Comparison of ENCODE assay signal across 18 cellular contexts in the genomic region with DNA sequence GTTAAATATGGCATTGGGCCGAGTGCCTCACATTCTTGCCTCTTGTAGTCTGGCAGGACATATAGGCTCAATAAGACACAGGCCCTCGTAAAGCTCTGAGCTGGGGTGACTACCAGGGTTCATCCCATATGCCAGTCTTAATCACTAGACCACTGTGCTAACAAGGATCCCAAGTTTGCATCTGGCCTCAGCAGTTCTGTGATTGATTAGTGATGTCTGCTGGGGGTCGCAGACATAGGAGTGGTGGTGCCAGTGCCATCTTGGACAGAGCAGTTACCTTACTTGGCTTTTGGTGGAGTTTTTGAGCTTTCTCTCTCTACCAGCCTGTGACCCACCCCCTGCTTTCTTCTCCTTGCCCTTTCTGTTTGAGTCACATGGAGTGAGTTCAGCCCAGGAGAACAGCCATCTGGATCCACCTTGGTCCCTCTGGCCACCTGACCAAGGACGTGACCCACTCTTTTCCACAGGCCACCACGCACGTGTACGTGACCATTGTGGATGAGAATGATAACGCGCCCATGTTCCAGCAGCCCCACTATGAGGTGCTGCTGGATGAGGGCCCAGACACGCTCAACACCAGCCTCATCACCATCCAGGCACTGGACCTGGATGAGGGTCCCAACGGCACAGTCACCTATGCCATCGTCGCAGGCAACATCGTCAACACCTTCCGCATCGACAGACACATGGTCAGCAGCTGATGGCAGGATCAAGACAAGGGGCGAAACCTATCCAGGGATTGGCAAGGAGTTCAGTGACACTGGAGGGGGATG. TPM values are rescaled to one million over a fixed set of nuclear protein-coding genes. Genes with fewer than 3 reads are reported as not detected.
DNase-seq lines count a peak whose midpoint lies in the region; ATAC-seq, FAIRE-seq and TF ChIP-seq lines count a peak whose summit lies in the region.
"Had no signal": no experiment of that assay in that cellular context is flagged by ENCODE, and none has a peak within 500 bp of the region (broad histone marks: within the 10 kb centered on the region; RNA-seq: fewer than 3 reads in every experiment).

No MANE protein-coding gene starts in this region.

- H3K27me3 ChIP-seq in Loucy (ENCODE audit: insufficient read depth, low read length, poor library complexity, severe bottlenecking): no peaks in the 10 kb centered on the region

- H2AFZ ChIP-seq in Loucy (ENCODE audit: low read length): no peak overlapping the region
- H2AFZ ChIP-seq: PC-9 had no signal

- intact Hi-C loops in kidney (cut with DNase I): no loop called here

- H3K9me3 ChIP-seq in Loucy (ENCODE audit: insufficient read depth, low read depth, low read length) (no peaks in the 10 kb centered on the region), kidney (ENCODE audit: control insufficient read depth in 1 of 2, low read length in 2 of 2) (no peaks in the 10 kb centered on the region)

- no peak overlapping the region for H3K4me3 Mint-ChIP-seq in stimulated activated naive CD8-positive, alpha-beta T cell treated with anti-CD3 and anti-CD28 coated beads, Interleukin-15, Interleukin-2, amounts not matched to agents 100 ng/mL and 50 ng/mL, for 24 hours

- FAIRE-seq in kidney (lab: Jason Lieb, UNC): no peak
- FAIRE-seq: GM18507 had no signal

- no peak for TF ChIP-seq CTCF in Loucy (conservative IDR thresholded peaks at IDR 0.05; ENCODE audit: low read length)
- no peak for TF ChIP-seq CTCF in kidney (IDR thresholded peaks at IDR 0.05; ENCODE audit: borderline replicate concordance, extremely low read depth, insufficient read depth)

- no peak overlapping the region for H3K27ac ChIP-seq in kidney (ENCODE audit: low read depth in 2 of 2, low read length in 2 of 2)
- H3K27ac ChIP-seq: PC-9, SK-N-MC had no signal

- H3K4me2 ChIP-seq in Loucy (ENCODE audit: low read depth, low read length, poor library complexity, severe bottlenecking): peak overlapping the region; percentile 73
- H3K4me2 ChIP-seq: PC-9 had no signal

- CTCF ChIA-PET in HEK293T (lab: Yijun Ruan, JAX): interaction anchor here (0.6 kb wide), 1 partner anchor 471 kb away, joined by 3 read pairs; no protein-coding TSS in a partner anchor

- no peak overlapping the region for H3K4me3 ChIP-seq in Loucy (ENCODE audit: low read length, poor library complexity, severe bottlenecking)
- H3K4me3 ChIP-seq in kidney (ENCODE audit: low read length in 2 of 2): no peak overlapping the region
- H3K4me3 ChIP-seq: PC-9, SK-N-MC had no signal

- no peaks in the 10 kb centered on the region for H3K27me3 Mint-ChIP-seq in stimulated activated naive CD8-positive, alpha-beta T cell treated with anti-CD3 and anti-CD28 coated beads, Interleukin-15, Interleukin-2, amounts not matched to agents 100 ng/mL and 50 ng/mL, for 24 hours

- H3K79me2 ChIP-seq in Loucy (ENCODE audit: insufficient read depth, low read length): no peaks in the 10 kb centered on the region; the same call in 1 of the 2 replicates

- ATAC-seq in stimulated activated naive CD8-positive, alpha-beta T cell treated with anti-CD3 and anti-CD28 coated beads, Interleukin-15, Interleukin-2, amounts not matched to agents 100 U/mL and 50 U/mL, for 24 hours: no peak
- no peak for ATAC-seq in HG02623 (IDR thresholded peaks at IDR 0.05; ENCODE audit: unreplicated experiment)

- H3K9ac ChIP-seq in Loucy (ENCODE audit: low read depth, low read length, poor library complexity, severe bottlenecking) (peak overlapping the region; percentile 75), kidney (ENCODE audit: low read length in 2 of 2) (no peak overlapping the region)

- DNase-seq in stimulated activated naive CD8-positive, alpha-beta T cell treated with anti-CD3 and anti-CD28 coated beads, Interleukin-15, Interleukin-2, amounts not matched to agents 100 U/mL and 50 U/mL, for 24 hours: no peak
- DNase-seq in kidney: peak; percentile 18
- no peak for DNase-seq in HEK293T (ENCODE audit: extremely low spot score)
- no peak for DNase-seq in amygdala (lab: John Stamatoyannopoulos, UW)
- DNase-seq: COR-L47, DMS53, NCI-H1048, NCI-H446, NCI-H748 treated with DMSO at 0.1 percent for 48 hours, PC-9 had no signal

- H3K27ac Mint-ChIP-seq in stimulated activated naive CD8-positive, alpha-beta T cell treated with anti-CD3 and anti-CD28 coated beads, Interleukin-15, Interleukin-2, amounts not matched to agents 100 ng/mL and 50 ng/mL, for 24 hours: peak overlapping the region; percentile 39

- no peaks in the 10 kb centered on the region for H4K20me1 ChIP-seq in Loucy (ENCODE audit: insufficient read depth, low read length, poor library complexity, severe bottlenecking)

- H3K9me2 ChIP-seq in Loucy (replicated peaks; ENCODE audit: low read depth, low read length): no peaks in the 10 kb centered on the region

- peaks cover 18% of the 10 kb centered on the region for H3F3A ChIP-seq in Loucy (ENCODE audit: low read depth)

- peaks cover 47% of the 10 kb centered on the region for H3K4me1 ChIP-seq in Loucy (ENCODE audit: insufficient read depth, low read length, poor library complexity, severe bottlenecking)
- H3K4me1 ChIP-seq in kidney (ENCODE audit: control insufficient read depth in 1 of 2, insufficient read depth in 1 of 2, low read depth in 1 of 2, low read length in 2 of 2): peaks cover 7 to 23% of the 10 kb centered on the region in 2 donors

- H3K36me3 ChIP-seq in Loucy (ENCODE audit: insufficient read depth, low read length) (no peaks in the 10 kb centered on the region), kidney (ENCODE audit: control insufficient read depth in 1 of 2, insufficient read depth in 2 of 2, low read length in 2 of 2) (no peaks in the 10 kb centered on the region)

- POLR2A ChIA-PET in HEK293T (lab: Yijun Ruan, JAX): no interaction called here

- no peaks in the 10 kb centered on the region for H3K9me3 Mint-ChIP-seq in stimulated activated naive CD8-positive, alpha-beta T cell treated with anti-CD3 and anti-CD28 coated beads, Interleukin-15, Interleukin-2, amounts not matched to agents 100 ng/mL and 50 ng/mL, for 24 hours

- H3K36me3 Mint-ChIP-seq in stimulated activated naive CD8-positive, alpha-beta T cell treated with anti-CD3 and anti-CD28 coated beads, Interleukin-15, Interleukin-2, amounts not matched to agents 100 ng/mL and 50 ng/mL, for 24 hours (ENCODE audit: low read depth): no peaks in the 10 kb centered on the region

- peaks cover 37% of the 10 kb centered on the region for H3K4me1 Mint-ChIP-seq in stimulated activated naive CD8-positive, alpha-beta T cell treated with anti-CD3 and anti-CD28 coated beads, Interleukin-15, Interleukin-2, amounts not matched to agents 100 ng/mL and 50 ng/mL, for 24 hours (ENCODE audit: low read depth)

TF ChIP-seq in HEK293T, 16 proteins besides CTCF, POLR2A, EP300 and RAD21:
- TF ChIP-seq L3MBTL2 (conservative IDR thresholded peaks at IDR 0.05): no peak
- TF ChIP-seq, protein P1, sequence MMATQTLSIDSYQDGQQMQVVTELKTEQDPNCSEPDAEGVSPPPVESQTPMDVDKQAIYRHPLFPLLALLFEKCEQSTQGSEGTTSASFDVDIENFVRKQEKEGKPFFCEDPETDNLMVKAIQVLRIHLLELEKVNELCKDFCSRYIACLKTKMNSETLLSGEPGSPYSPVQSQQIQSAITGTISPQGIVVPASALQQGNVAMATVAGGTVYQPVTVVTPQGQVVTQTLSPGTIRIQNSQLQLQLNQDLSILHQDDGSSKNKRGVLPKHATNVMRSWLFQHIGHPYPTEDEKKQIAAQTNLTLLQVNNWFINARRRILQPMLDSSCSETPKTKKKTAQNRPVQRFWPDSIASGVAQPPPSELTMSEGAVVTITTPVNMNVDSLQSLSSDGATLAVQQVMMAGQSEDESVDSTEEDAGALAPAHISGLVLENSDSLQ (IDR thresholded peaks at IDR 0.05): no peak

RNA-seq across cellular contexts. Expression of a gene that starts 4.1 kb away (rescaled TPM):
- 66.6 TPM for total RNA-seq in kidney
- polyA plus RNA-seq in kidney (ENCODE audit: insufficient read depth, low read depth, low replicate concordance): 32.1 TPM

RNA-seq across cellular contexts. Expression of a gene that starts 57.8 kb away (rescaled TPM):
- 0.35 TPM for total RNA-seq in kidney
- polyA plus RNA-seq in kidney (ENCODE audit: insufficient read depth, low read depth, low replicate concordance): not detected
- total RNA-seq: H4, HT1080, PC-9 had no signal
- polyA plus RNA-seq: AG04450 had no signal
